1 cellular context compared by ENCODE assay signal in genomic region chr7:130356121-130356759, GRCh38.
TF ChIP-seq lines count a peak whose summit lies in the region.

No MANE protein-coding gene starts in this region.

TF ChIP-seq in HEK293, 187 proteins besides CTCF, POLR2A, EP300 and RAD21 (continued from another document):
- TF ChIP-seq HIC1 (tag by site-specific recombination; IDR thresholded peaks at IDR 0.05) (peak; percentile 53), YY1 (tag by site-specific recombination; IDR thresholded peaks at IDR 0.05) (no peak), ZNF513 (tag by site-specific recombination; IDR thresholded peaks at IDR 0.05) (no peak), KLF10 (tag by site-specific recombination; IDR thresholded peaks at IDR 0.05) (0 out of 2 replicates have a peak, but pooled peaks have one; percentile 15), GLI4 (tag by site-specific recombination; IDR thresholded peaks at IDR 0.05) (no peak), ZNF266 (tag by site-specific recombination; IDR thresholded peaks at IDR 0.05; ENCODE audit: low read depth) (no peak), ZNF639 (tag by site-specific recombination; IDR thresholded peaks at IDR 0.05) (peak; percentile 81), ZNF692 (tag by site-specific recombination; IDR thresholded peaks at IDR 0.05) (peak; percentile 62; the same call in 1 of the 2 replicates), ZIC2 (tag by site-specific recombination; IDR thresholded peaks at IDR 0.05) (peak; percentile 84), KLF9 (tag by site-specific recombination; IDR thresholded peaks at IDR 0.05; ENCODE audit: low read depth) (no peak)
